1 cellular context compared by ENCODE assay signal in the genomic region with DNA sequence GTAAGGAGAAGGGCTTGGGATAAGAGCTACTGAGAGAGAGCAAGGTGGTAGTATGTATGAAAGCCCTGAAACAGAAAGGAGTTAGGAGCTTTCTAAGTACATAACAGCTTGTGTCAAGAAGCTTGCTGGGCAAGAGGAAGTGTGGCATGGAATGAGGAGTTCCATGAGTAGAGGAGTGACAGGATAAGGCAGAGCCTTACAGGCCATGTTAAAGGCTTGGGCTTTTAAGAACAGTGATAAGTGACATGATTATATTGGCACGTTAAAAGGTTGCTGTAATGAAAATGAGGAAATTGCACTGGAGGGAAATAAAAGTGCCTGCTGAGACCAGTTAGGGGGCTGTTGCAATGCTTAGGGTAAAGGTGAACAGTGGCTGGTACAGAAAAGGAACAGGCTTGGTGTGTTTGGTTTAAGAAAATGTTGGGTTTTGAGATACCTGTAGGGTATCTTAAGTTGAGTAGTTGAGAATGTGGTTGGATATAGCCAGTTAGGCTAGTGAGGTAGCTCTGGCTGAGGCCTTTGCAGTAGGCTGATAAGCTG.
TF ChIP-seq lines count a peak whose summit lies in the region.

No MANE protein-coding gene starts in this region.

TF ChIP-seq in WTC11, 78 proteins besides CTCF, POLR2A, EP300 and RAD21 (continued from another document):
- TF ChIP-seq, protein P1, sequence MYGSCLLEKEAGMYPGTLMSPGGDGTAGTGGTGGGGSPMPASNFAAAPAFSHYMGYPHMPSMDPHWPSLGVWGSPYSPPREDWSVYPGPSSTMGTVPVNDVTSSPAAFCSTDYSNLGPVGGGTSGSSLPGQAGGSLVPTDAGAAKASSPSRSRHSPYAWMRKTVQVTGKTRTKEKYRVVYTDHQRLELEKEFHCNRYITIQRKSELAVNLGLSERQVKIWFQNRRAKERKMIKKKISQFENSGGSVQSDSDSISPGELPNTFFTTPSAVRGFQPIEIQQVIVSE (CRISPR knock-in tag; IDR thresholded peaks at IDR 0.05; ENCODE audit: borderline replicate concordance) = no peak
- TF ChIP-seq, protein P2, sequence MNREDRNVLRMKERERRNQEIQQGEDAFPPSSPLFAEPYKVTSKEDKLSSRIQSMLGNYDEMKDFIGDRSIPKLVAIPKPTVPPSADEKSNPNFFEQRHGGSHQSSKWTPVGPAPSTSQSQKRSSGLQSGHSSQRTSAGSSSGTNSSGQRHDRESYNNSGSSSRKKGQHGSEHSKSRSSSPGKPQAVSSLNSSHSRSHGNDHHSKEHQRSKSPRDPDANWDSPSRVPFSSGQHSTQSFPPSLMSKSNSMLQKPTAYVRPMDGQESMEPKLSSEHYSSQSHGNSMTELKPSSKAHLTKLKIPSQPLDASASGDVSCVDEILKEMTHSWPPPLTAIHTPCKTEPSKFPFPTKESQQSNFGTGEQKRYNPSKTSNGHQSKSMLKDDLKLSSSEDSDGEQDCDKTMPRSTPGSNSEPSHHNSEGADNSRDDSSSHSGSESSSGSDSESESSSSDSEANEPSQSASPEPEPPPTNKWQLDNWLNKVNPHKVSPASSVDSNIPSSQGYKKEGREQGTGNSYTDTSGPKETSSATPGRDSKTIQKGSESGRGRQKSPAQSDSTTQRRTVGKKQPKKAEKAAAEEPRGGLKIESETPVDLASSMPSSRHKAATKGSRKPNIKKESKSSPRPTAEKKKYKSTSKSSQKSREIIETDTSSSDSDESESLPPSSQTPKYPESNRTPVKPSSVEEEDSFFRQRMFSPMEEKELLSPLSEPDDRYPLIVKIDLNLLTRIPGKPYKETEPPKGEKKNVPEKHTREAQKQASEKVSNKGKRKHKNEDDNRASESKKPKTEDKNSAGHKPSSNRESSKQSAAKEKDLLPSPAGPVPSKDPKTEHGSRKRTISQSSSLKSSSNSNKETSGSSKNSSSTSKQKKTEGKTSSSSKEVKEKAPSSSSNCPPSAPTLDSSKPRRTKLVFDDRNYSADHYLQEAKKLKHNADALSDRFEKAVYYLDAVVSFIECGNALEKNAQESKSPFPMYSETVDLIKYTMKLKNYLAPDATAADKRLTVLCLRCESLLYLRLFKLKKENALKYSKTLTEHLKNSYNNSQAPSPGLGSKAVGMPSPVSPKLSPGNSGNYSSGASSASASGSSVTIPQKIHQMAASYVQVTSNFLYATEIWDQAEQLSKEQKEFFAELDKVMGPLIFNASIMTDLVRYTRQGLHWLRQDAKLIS (CRISPR knock-in tag; IDR thresholded peaks at IDR 0.05; ENCODE audit: borderline replicate concordance) = no peak
- no peak for TF ChIP-seq JAZF1 (CRISPR knock-in tag; IDR thresholded peaks at IDR 0.05)
- TF ChIP-seq ZNF317 (CRISPR knock-in tag; IDR thresholded peaks at IDR 0.05; ENCODE audit: borderline replicate concordance, low read depth) = no peak
- TF ChIP-seq, protein P3, sequence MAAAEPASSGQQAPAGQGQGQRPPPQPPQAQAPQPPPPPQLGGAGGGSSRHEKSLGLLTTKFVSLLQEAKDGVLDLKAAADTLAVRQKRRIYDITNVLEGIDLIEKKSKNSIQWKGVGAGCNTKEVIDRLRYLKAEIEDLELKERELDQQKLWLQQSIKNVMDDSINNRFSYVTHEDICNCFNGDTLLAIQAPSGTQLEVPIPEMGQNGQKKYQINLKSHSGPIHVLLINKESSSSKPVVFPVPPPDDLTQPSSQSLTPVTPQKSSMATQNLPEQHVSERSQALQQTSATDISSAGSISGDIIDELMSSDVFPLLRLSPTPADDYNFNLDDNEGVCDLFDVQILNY (CRISPR knock-in tag; IDR thresholded peaks at IDR 0.05) = no peak
- no peak for TF ChIP-seq ZNF396 (CRISPR knock-in tag; IDR thresholded peaks at IDR 0.05; ENCODE audit: borderline replicate concordance)
- no peak for TF ChIP-seq SMAD3 (CRISPR knock-in tag; IDR thresholded peaks at IDR 0.05; ENCODE audit: borderline replicate concordance)
- no peak for TF ChIP-seq FOXP1 (CRISPR knock-in tag; IDR thresholded peaks at IDR 0.05; ENCODE audit: borderline replicate concordance)
- TF ChIP-seq ZNF416 (CRISPR knock-in tag; IDR thresholded peaks at IDR 0.05) = no peak
- TF ChIP-seq TEAD1 (CRISPR knock-in tag; IDR thresholded peaks at IDR 0.05) = no peak
- no peak for TF ChIP-seq ELF4 (CRISPR knock-in tag; IDR thresholded peaks at IDR 0.05; ENCODE audit: low read depth)
- no peak for TF ChIP-seq ZNF232 (CRISPR knock-in tag; IDR thresholded peaks at IDR 0.05)
- TF ChIP-seq CREM (CRISPR knock-in tag; IDR thresholded peaks at IDR 0.05) = no peak
- no peak for TF ChIP-seq CBFB (CRISPR knock-in tag; IDR thresholded peaks at IDR 0.05; ENCODE audit: low read depth)
- TF ChIP-seq GRHL2 (CRISPR knock-in tag; IDR thresholded peaks at IDR 0.05; ENCODE audit: insufficient replicate concordance, severe bottlenecking) = no peak
- TF ChIP-seq ZBTB21 (CRISPR knock-in tag; IDR thresholded peaks at IDR 0.05; ENCODE audit: borderline replicate concordance) = no peak
- no peak for TF ChIP-seq IRF2 (CRISPR knock-in tag; IDR thresholded peaks at IDR 0.05; ENCODE audit: borderline replicate concordance, low read depth)
- TF ChIP-seq, protein P4, sequence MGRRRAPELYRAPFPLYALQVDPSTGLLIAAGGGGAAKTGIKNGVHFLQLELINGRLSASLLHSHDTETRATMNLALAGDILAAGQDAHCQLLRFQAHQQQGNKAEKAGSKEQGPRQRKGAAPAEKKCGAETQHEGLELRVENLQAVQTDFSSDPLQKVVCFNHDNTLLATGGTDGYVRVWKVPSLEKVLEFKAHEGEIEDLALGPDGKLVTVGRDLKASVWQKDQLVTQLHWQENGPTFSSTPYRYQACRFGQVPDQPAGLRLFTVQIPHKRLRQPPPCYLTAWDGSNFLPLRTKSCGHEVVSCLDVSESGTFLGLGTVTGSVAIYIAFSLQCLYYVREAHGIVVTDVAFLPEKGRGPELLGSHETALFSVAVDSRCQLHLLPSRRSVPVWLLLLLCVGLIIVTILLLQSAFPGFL (CRISPR knock-in tag; IDR thresholded peaks at IDR 0.05; ENCODE audit: borderline replicate concordance) = no peak
- TF ChIP-seq PRRX2 (CRISPR knock-in tag; IDR thresholded peaks at IDR 0.05) = no peak
